Comparison of ENCODE assay signal across 1 cellular context in the genomic region with DNA sequence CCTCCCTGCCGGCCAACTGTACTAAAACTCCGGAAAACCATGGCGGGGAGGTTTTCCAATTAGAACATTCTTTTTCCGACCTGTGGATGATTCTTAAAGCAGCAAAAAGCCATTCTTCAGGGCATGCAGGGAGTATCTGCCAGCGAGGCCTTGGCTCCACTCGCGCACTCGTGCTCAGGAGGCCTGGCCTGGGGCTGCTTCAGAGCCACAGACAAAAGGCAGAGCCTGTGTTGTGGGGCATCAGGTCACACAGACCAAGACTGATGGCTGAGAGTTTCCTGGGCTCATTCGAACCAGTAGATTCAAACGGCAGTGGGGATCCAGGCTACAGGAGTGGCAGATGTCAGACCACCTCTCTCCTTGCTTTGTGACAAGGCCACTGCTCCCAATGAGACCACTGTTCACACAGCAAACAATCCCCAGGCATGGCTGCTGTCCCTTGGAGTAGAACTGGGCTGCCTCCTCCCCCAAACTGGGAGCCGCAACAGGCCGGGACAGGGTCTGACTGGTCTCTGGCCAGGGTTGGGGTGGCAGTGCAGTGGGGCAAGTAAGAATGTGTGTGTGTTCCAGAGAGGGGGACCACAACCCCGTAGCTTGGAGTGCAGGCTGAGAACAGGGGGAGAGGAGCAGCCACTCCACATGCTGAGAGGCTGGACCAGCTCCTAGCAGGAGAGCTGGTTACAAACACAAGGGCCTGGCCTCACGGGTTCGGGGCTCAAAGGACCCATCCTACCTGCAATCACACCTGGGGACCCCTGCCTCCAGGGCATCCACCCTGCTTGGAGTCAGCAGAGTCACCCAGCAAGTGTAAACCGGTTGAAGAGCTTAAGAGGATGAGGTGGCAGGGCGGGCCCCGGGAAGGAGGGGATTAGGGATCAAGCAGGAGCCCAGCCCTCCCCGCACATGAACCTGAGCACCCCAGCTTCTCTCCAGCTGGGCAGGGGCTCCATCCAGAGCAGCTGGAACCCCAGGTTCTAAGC.
TF ChIP-seq lines count a peak whose summit lies in the region.

No MANE protein-coding gene starts in this region.

TF ChIP-seq in GM23338, 12 proteins besides CTCF, POLR2A, EP300 and RAD21:
- TF ChIP-seq EZH2phosphoT487 (IDR thresholded peaks at IDR 0.05; ENCODE audit: unreplicated experiment) (no peak), REST (IDR thresholded peaks at IDR 0.05; ENCODE audit: unreplicated experiment) (no peak), ZNF114 (CRISPR knock-in tag; IDR thresholded peaks at IDR 0.05) (no peak), ZNF462 (CRISPR knock-in tag; IDR thresholded peaks at IDR 0.05) (no peak), JUNB (IDR thresholded peaks at IDR 0.05; ENCODE audit: unreplicated experiment) (no peak), ETS1 (IDR thresholded peaks at IDR 0.05) (no peak), EZH2 (IDR thresholded peaks at IDR 0.05; ENCODE audit: low read depth, unreplicated experiment) (no peak), POLR2AphosphoS5 (IDR thresholded peaks at IDR 0.05; ENCODE audit: low read depth) (no peak), CREB1 (CRISPR knock-in tag; IDR thresholded peaks at IDR 0.05; ENCODE audit: low read depth) (no peak), NANOG (IDR thresholded peaks at IDR 0.05; ENCODE audit: borderline replicate concordance) (no peak), STAT1 (IDR thresholded peaks at IDR 0.05; ENCODE audit: unreplicated experiment) (no peak), ZNF331 (CRISPR knock-in tag; IDR thresholded peaks at IDR 0.05; ENCODE audit: low read depth) (no peak)
